ENCODE assay signal across 1 cellular context in the genomic region with DNA sequence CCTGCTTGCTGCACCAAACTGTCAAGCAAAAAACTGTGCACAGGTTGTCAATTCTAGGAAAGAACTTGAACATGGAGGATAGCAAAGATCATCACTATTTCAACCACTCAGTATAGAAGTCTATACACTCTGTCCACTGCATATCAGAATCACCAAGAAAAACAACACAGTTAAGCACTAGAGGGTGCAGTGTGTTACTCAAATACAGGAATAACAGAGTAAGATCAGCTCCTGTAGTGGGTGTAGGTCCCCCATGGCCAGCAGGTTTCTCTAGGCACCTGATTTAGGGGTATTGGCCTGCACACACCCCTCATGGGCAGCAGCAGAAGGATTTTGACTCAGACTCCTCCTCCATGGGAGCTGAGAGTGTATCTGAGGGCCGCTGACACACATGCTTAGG.
TF ChIP-seq lines count a peak whose summit lies in the region.

No MANE protein-coding gene starts in this region.

TF ChIP-seq in SK-N-SH treated with all-trans-retinoic acid at 6 μM for 48 hours, 23 proteins besides CTCF, POLR2A, EP300 and RAD21 (continued from another document):
- TF ChIP-seq OSR1 (CRISPR knock-in tag; IDR thresholded peaks at IDR 0.05): no peak
- no peak for TF ChIP-seq PPARA (CRISPR knock-in tag; IDR thresholded peaks at IDR 0.05; ENCODE audit: borderline replicate concordance)
- TF ChIP-seq ZNF8 (CRISPR knock-in tag; IDR thresholded peaks at IDR 0.05): no peak
TF ChIP-seq in SK-N-SH treated with all-trans-retinoic acid at 6 μM for 48 hours: peak in this region for 0.
